In genomic region chr6:108295676-108296075, GRCh38 we compare ENCODE assay signal across 8 cellular contexts. TPM values are rescaled to one million over a fixed set of nuclear protein-coding genes. Genes with fewer than 3 reads are reported as not detected.
DNase-seq lines count a peak whose midpoint lies in the region; ATAC-seq and TF ChIP-seq lines count a peak whose summit lies in the region.

No MANE protein-coding gene starts in this region.

- no peak for DNase-seq in BJ (ENCODE audit: low read depth)
- no peak for DNase-seq in Jurkat, Clone E6-1 (ENCODE audit: low read depth, low spot score)
- DNase-seq in central memory CD8-positive, alpha-beta T cell (ENCODE audit: low spot score in 2 of 2): no peak
- DNase-seq in naive thymus-derived CD8-positive, alpha-beta T cell: no peak
- no peak for DNase-seq in activated effector memory CD4-positive, alpha-beta T cell treated with anti-CD3 and anti-CD28 coated beads, Interleukin-2, amount 50 U/mL, for 16 hours
- DNase-seq in stimulated activated CD4-positive, alpha-beta T cell treated with anti-CD3 and anti-CD28 coated beads, Interleukin-2, amount 100 ng/mL, for 48 hours: no peak
- no peak for DNase-seq in NCI-H82 (lab: John Stamatoyannopoulos, UW)

- H3K4me3 ChIP-seq in BJ (ENCODE audit: low read depth, low read length): peak overlapping the region; percentile 60
- peak overlapping the region; percentile 97 for H3K4me3 ChIP-seq in Jurkat, Clone E6-1 (ENCODE audit: low read length)

- H3K36me3 Mint-ChIP-seq in central memory CD8-positive, alpha-beta T cell (ENCODE audit: insufficient read depth): peaks cover 7% of the 10 kb centered on the region
- H3K36me3 Mint-ChIP-seq in naive thymus-derived CD8-positive, alpha-beta T cell: peaks cover 0 to 6% (median 0%) of the 10 kb centered on the region in 3 donors

- H3K27ac Mint-ChIP-seq in central memory CD8-positive, alpha-beta T cell (ENCODE audit: low read depth): peak overlapping the region; percentile 98
- peak overlapping the region; percentile 98 to 100 (median 99) for H3K27ac Mint-ChIP-seq in naive thymus-derived CD8-positive, alpha-beta T cell

- POLR2A ChIA-PET in BJ (lab: Charles Lee): interaction anchor here (0.6 kb wide), 1 partner anchor 185 kb away, joined by 3 read pairs; no protein-coding TSS in a partner anchor
- POLR2A ChIA-PET in naive thymus-derived CD8-positive, alpha-beta T cell (lab: Charles Lee): interaction anchor here (0.7 to 4.3 kb wide), 3 partner anchors 29 to 322 kb away, joined by 3 to 36 read pairs (median 3); partner anchors contain the start of gene SNX3

- CTCF ChIA-PET in BJ (lab: Yijun Ruan, JAX): interaction anchor here (1.0 kb wide), 1 partner anchor 246 kb away, joined by 3 read pairs; no protein-coding TSS in a partner anchor

- no peak for ATAC-seq in central memory CD8-positive, alpha-beta T cell (replicated peaks; ENCODE audit: extremely low read depth, poor library complexity, severe bottlenecking)
- no peak for ATAC-seq in naive thymus-derived CD8-positive, alpha-beta T cell
- no peak for ATAC-seq in GM19035 (IDR thresholded peaks at IDR 0.05; ENCODE audit: unreplicated experiment)

- no peaks in the 10 kb centered on the region for H3K27me3 Mint-ChIP-seq in central memory CD8-positive, alpha-beta T cell
- no peaks in the 10 kb centered on the region for H3K27me3 Mint-ChIP-seq in naive thymus-derived CD8-positive, alpha-beta T cell

- H3K36me3 ChIP-seq in BJ (ENCODE audit: control insufficient read depth, insufficient read depth, low read length): no peaks in the 10 kb centered on the region

- H3K4me1 Mint-ChIP-seq in central memory CD8-positive, alpha-beta T cell: peaks cover 12% of the 10 kb centered on the region
- peaks cover 12 to 31% (median 27%) of the 10 kb centered on the region in 4 donors for H3K4me1 Mint-ChIP-seq in naive thymus-derived CD8-positive, alpha-beta T cell

- no peaks in the 10 kb centered on the region for H3K27me3 ChIP-seq in BJ (ENCODE audit: control insufficient read depth, insufficient read depth, low read length)

- H3K4me3 Mint-ChIP-seq in central memory CD8-positive, alpha-beta T cell: peak overlapping the region; percentile 96
- H3K4me3 Mint-ChIP-seq in naive thymus-derived CD8-positive, alpha-beta T cell: peak overlapping the region; percentile 90 to 99 (median 98)

- no peaks in the 10 kb centered on the region for H3K9me3 Mint-ChIP-seq in central memory CD8-positive, alpha-beta T cell
- no peaks in the 10 kb centered on the region for H3K9me3 Mint-ChIP-seq in naive thymus-derived CD8-positive, alpha-beta T cell

- no peak for TF ChIP-seq CTCF in BJ (IDR thresholded peaks at IDR 0.05; ENCODE audit: insufficient read depth, low read depth, low read length)

RNA-seq across cellular contexts. Expression of gene AFG1L, which starts 0.8 kb away (rescaled TPM):
- polyA plus RNA-seq in BJ (2011; rRNA removed): 1.7 and 2.6 TPM in 2 replicates
- 2.7 and 5.1 TPM in 2 replicates for polyA minus RNA-seq in BJ (2011; rRNA and poly(A)+ RNA removed)
- polyA plus RNA-seq in Jurkat, Clone E6-1 (2012; ENCODE audit: insufficient read depth, insufficient read length): 6.2 TPM
- 1 to 10 TPM; 5.6 to 8.7 TPM for total RNA-seq in naive thymus-derived CD8-positive, alpha-beta T cell
- 1 to 10 TPM; 2.8 to 4.4 (median 3.8) TPM for polyA plus RNA-seq in naive thymus-derived CD8-positive, alpha-beta T cell

RNA-seq across cellular contexts. Expression of gene SNX3, which starts 34.8 kb away (rescaled TPM):
- polyA plus RNA-seq in BJ (2011; rRNA removed): 113 and 243 TPM in 2 replicates
- 38.5 and 39.7 TPM in 2 replicates for polyA minus RNA-seq in BJ (2011; rRNA and poly(A)+ RNA removed)
- 134 TPM for polyA plus RNA-seq in Jurkat, Clone E6-1 (2012; ENCODE audit: insufficient read depth, insufficient read length)
- 10 to 100 TPM; 65.1 to 76.1 TPM for total RNA-seq in naive thymus-derived CD8-positive, alpha-beta T cell
- polyA plus RNA-seq in naive thymus-derived CD8-positive, alpha-beta T cell: 100 to 1,000 TPM; 163 to 227 (median 176) TPM
